In the genomic region with DNA sequence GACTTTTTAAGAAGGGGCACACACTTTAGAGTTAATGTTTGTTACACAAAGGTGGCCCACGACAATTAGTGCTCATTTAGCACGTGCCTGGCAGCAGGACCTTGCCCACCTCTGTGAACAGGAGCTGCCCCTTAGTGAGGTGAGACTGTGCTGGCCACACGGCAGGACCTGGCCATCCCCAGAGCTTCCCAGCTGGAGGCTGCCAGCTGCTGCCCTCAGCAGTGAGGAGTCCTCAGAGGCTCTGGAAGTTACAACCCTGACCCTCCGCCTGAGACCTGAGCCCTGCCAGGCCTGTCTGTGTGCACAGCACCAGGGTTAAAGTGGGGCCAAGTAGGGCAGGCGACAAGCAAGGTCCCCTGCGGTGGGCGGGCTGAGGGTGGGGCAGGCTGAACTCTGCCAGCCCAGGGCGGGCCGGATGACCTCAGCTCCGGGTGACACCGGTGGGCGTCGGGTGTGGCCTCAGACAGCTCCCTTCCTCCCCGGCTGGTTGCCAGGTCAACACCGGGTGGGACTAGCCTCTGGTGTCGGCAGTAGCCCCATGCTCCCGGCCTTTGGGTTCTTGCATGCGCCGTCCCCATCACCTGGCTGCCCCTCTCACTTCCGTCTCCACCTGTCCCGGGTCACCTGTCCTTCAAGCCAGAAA, we compare ENCODE assay signal across 8 cellular contexts. TPM values are rescaled to one million over a fixed set of nuclear protein-coding genes. Genes with fewer than 3 reads are reported as not detected.
DNase-seq lines count a peak whose midpoint lies in the region; ATAC-seq and TF ChIP-seq lines count a peak whose summit lies in the region.

No MANE protein-coding gene starts in this region.

- intact Hi-C loops in left lung (cut with DNase I), result no loop called here

- no peaks in the 10 kb centered on the region for H3K36me3 ChIP-seq in left lung
- H3K36me3 ChIP-seq in upper lobe of left lung, result no peaks in the 10 kb centered on the region

- WGBS in upper lobe of left lung, 2 donors, result 13 to 33% methylated on average over 3 to 18 of the region's 21 CpGs

- H3K4me3 ChIP-seq in astrocyte of the cerebellum (ENCODE audit: low read depth, low read length) (peak overlapping the region; percentile 38), left lung (peak overlapping the region; percentile 18 to 41), upper lobe of left lung (peak overlapping the region in 3 of 4 donors; percentile 40 to 50 (median 49))

- H3K27ac Mint-ChIP-seq in progenitor cell of endocrine pancreas, result no peak overlapping the region

- ATAC-seq in left lung (peak; percentile 38), upper lobe of left lung (ENCODE audit: low FRiP score in 2 of 2) (peak; percentile 73), GM18907 (IDR thresholded peaks at IDR 0.05; ENCODE audit: unreplicated experiment) (no peak)

- H3K9me3 Mint-ChIP-seq in progenitor cell of endocrine pancreas (ENCODE audit: low read depth), result no peaks in the 10 kb centered on the region

- peak in 2 of 4 donors; percentile 29 to 88 for TF ChIP-seq EP300 in upper lobe of left lung (IDR thresholded peaks at IDR 0.05)

- H3K27ac ChIP-seq in left lung (peak overlapping the region; percentile 68 to 80), upper lobe of left lung (peak overlapping the region; percentile 75 to 91 (median 82))

- H3K4me3 Mint-ChIP-seq in progenitor cell of endocrine pancreas (ENCODE audit: low read depth), result no peak overlapping the region

- TF ChIP-seq CTCF in astrocyte of the cerebellum (IDR thresholded peaks at IDR 0.05; ENCODE audit: low read depth, low read length, missing control alignments) (no peak), left lung (IDR thresholded peaks at IDR 0.05) (no peak), upper lobe of left lung (IDR thresholded peaks at IDR 0.05) (no peak), progenitor cell of endocrine pancreas (IDR thresholded peaks at IDR 0.05; ENCODE audit: unreplicated experiment) (no peak)

- H3K27me3 ChIP-seq in left lung, result peaks cover 0 to 13% of the 10 kb centered on the region in 2 donors
- H3K27me3 ChIP-seq in upper lobe of left lung, result no peaks in the 10 kb centered on the region

- DNase-seq in stimulated activated CD4-positive, alpha-beta T cell treated with anti-CD3 and anti-CD28 coated beads, Interleukin-15, amount 100 ng/mL, for 24 hours, result peak; percentile 32
- no peak for DNase-seq in stimulated activated CD4-positive, alpha-beta T cell treated with anti-CD3 and anti-CD28 coated beads, Interleukin-4, amount 100 ng/mL, for 4 hours
- DNase-seq in astrocyte of the cerebellum (ENCODE audit: low read depth), result no peak
- DNase-seq in left lung, result peak; percentile 82 to 87
- DNase-seq in upper lobe of left lung, result peak; percentile 80 to 94
- no peak for DNase-seq in progenitor cell of endocrine pancreas (ENCODE audit: low spot score, unreplicated experiment)
- DNase-seq in NCI-H82 treated with DMSO at 0.1 percent for 48 hours (lab: John Stamatoyannopoulos, UW; ENCODE audit: unreplicated experiment), result no peak

- TF ChIP-seq POLR2A in upper lobe of left lung (IDR thresholded peaks at IDR 0.05), result peak in 1 of 4 donors; percentile 5

- peaks cover 2% of the 10 kb centered on the region for H3K27me3 Mint-ChIP-seq in progenitor cell of endocrine pancreas

- in situ Hi-C loops in astrocyte of the cerebellum (cut with HindIII; ENCODE audit: low sequenced_read_pairs), result no loop called here

- H3K9me3 ChIP-seq in left lung (no peaks in the 10 kb centered on the region), upper lobe of left lung (no peaks in the 10 kb centered on the region)

- no peaks in the 10 kb centered on the region for H3K4me1 Mint-ChIP-seq in progenitor cell of endocrine pancreas (ENCODE audit: low read depth)

- peaks cover 3 to 30% of the 10 kb centered on the region in 2 donors for H3K4me1 ChIP-seq in left lung
- H3K4me1 ChIP-seq in upper lobe of left lung, result peaks cover 17 to 47% (median 22%) of the 10 kb centered on the region in 4 donors

- H3K36me3 Mint-ChIP-seq in progenitor cell of endocrine pancreas (ENCODE audit: insufficient read depth), result no peaks in the 10 kb centered on the region

RNA-seq across cellular contexts. Expression of a gene that starts 9.2 kb away (rescaled TPM):
- not detected for total RNA-seq in left lung
- not detected for total RNA-seq in upper lobe of left lung
- total RNA-seq in progenitor cell of endocrine pancreas, result not detected in 2 replicates

RNA-seq across cellular contexts. Expression of a gene that starts 17.5 kb away (rescaled TPM):
- 10 to 100 TPM; 79.8 to 79.9 TPM for total RNA-seq in left lung
- total RNA-seq in upper lobe of left lung, result 100 to 1,000 TPM; 108 to 268 (median 124) TPM
- 104 and 105 TPM in 2 replicates for total RNA-seq in progenitor cell of endocrine pancreas

RNA-seq across cellular contexts. Expression of a gene that starts 19.7 kb away (rescaled TPM):
- total RNA-seq in left lung, result 1 to 10 TPM; 3.0 to 4.0 TPM
- 1 to 10 TPM in 5 of 6 donors, under 1 TPM in 1; 0.30 to 7.6 (median 2.9) TPM for total RNA-seq in upper lobe of left lung
- 28.4 and 30.8 TPM in 2 replicates for total RNA-seq in progenitor cell of endocrine pancreas

RNA-seq across cellular contexts. Expression of a gene that starts 48.4 kb away (rescaled TPM):
- total RNA-seq in left lung (100 to 1,000 TPM in 1 of 2 donors, 10 to 100 TPM in 1; 76.5 to 237 TPM), upper lobe of left lung (100 to 1,000 TPM in 4 of 6 donors, 10 to 100 TPM in 2; 51.2 to 542 (median 229) TPM), progenitor cell of endocrine pancreas (17.8 and 19.6 TPM in 2 replicates)

Comparison
In these comparisons a context has a peak if more than half of its experiments do, and no peak if none do; other contexts are left out.
1. DNase-seq: peak in stimulated activated CD4-positive, alpha-beta T cell treated with anti-CD3 and anti-CD28 coated beads, Interleukin-15, amount 100 ng/mL, for 24 hours (single experiment), left lung (2 of 2) and upper lobe of left lung (2 of 2); none in stimulated activated CD4-positive, alpha-beta T cell treated with anti-CD3 and anti-CD28 coated beads, Interleukin-4, amount 100 ng/mL, for 4 hours (0 of 2), astrocyte of the cerebellum (single experiment), progenitor cell of endocrine pancreas (single experiment) and NCI-H82 treated with DMSO at 0.1 percent for 48 hours (single experiment).
2. Peak in every context shown above with its lines, with median percentiles within 50 percentile points of each other: H3K4me3 ChIP-seq.